In genomic region chr11:108620958-108621772, GRCh38 we compare ENCODE assay signal across 11 cellular contexts. TPM values are rescaled to one million over a fixed set of nuclear protein-coding genes. Genes with fewer than 3 reads are reported as not detected.
A peak's percentile ranks its signal among the peaks of the same experiment; 100 is the strongest.
DNase-seq lines count a peak whose midpoint lies in the region; ATAC-seq, FAIRE-seq and TF ChIP-seq lines count a peak whose summit lies in the region.
"Had no signal": no experiment of that assay in that cellular context is flagged by ENCODE, and none has a peak within 500 bp of the region (broad histone marks: within the 10 kb centered on the region; RNA-seq: fewer than 3 reads in every experiment).

No MANE protein-coding gene starts in this region.

- in situ Hi-C loops in astrocyte of the spinal cord (cut with HindIII; ENCODE audit: low sequenced_read_pairs) = no loop called here

- no peaks in the 10 kb centered on the region for H3K36me3 ChIP-seq in tibial artery
- no peaks in the 10 kb centered on the region for H3K36me3 ChIP-seq in stomach

- H3K4me3 Mint-ChIP-seq in immature natural killer cell = no peak overlapping the region

- no peaks in the 10 kb centered on the region for H3K9me3 ChIP-seq in tibial artery
- no peaks in the 10 kb centered on the region for H3K9me3 ChIP-seq in stomach

- no peaks in the 10 kb centered on the region for H3K27me3 ChIP-seq in tibial artery
- H3K27me3 ChIP-seq in stomach = no peaks in the 10 kb centered on the region

- TF ChIP-seq POLR2A in GM12891 (IDR thresholded peaks at IDR 0.05; ENCODE audit: low read depth, low read length) (peak; percentile 53; the same call in 1 of the 2 replicates), stomach (IDR thresholded peaks at IDR 0.05) (no peak)

- no peaks in the 10 kb centered on the region for H3K9me3 Mint-ChIP-seq in immature natural killer cell

- ATAC-seq in GM19468 (IDR thresholded peaks at IDR 0.05; ENCODE audit: extremely low read depth, unreplicated experiment) (peak; percentile 78), HG03135 (IDR thresholded peaks at IDR 0.05; ENCODE audit: unreplicated experiment) (peak; percentile 83)

- no peaks in the 10 kb centered on the region for H3K36me3 Mint-ChIP-seq in immature natural killer cell

- H3K27ac ChIP-seq in tibial artery (no peak overlapping the region), stomach (no peak overlapping the region)
- H3K27ac ChIP-seq: skin epidermis had no signal

- no peak for TF ChIP-seq EP300 in stomach (IDR thresholded peaks at IDR 0.05)

- DNase-seq in GM12891 (ENCODE audit: insufficient read length, low spot score) = no peak
- DNase-seq in astrocyte of the spinal cord (ENCODE audit: low read depth, low spot score) = peak; percentile 7
- DNase-seq in tibial artery = no peak
- no peak for DNase-seq in stomach
- DNase-seq in NCI-H526 (lab: John Stamatoyannopoulos, UW) = no peak
- DNase-seq in immature natural killer cell = no peak
- DNase-seq: activated effector memory CD4-positive, alpha-beta T cell treated with anti-CD3 and anti-CD28 coated beads, Interleukin-2, amount 50 U/mL, for 16 hours; hypothalamus had no signal

- FAIRE-seq in GM12891 (lab: Jason Lieb, UNC) = peak; percentile 93

- 74 to 88% (median 86%) methylated on average over 2 of the region's 2 CpGs for WGBS in stomach, 5 donors

- intact Hi-C loops in tibial artery (cut with DNase I; ENCODE audit: low total_unique reads) (no loop called here), stomach (cut with DNase I; ENCODE audit: low total_unique reads) (no loop called here)

- TF ChIP-seq CTCF in astrocyte of the spinal cord (IDR thresholded peaks at IDR 0.05; ENCODE audit: low read depth, low read length) (no peak), tibial artery (IDR thresholded peaks at IDR 0.05) (no peak), stomach (IDR thresholded peaks at IDR 0.05) (no peak)

- H3K4me1 ChIP-seq in tibial artery (no peaks in the 10 kb centered on the region), stomach (no peaks in the 10 kb centered on the region)

- H3K4me1 Mint-ChIP-seq in immature natural killer cell = no peaks in the 10 kb centered on the region

- H3K27me3 Mint-ChIP-seq in immature natural killer cell (ENCODE audit: low read depth in 3 of 3) = peaks cover 5 to 15% (median 8%) of the 10 kb centered on the region in 3 donors

- H3K4me3 ChIP-seq in astrocyte of the spinal cord (ENCODE audit: low read depth, low read length) (no peak overlapping the region), tibial artery (no peak overlapping the region), stomach (no peak overlapping the region)
- H3K4me3 ChIP-seq: skin epidermis had no signal

- no peak overlapping the region for H3K27ac Mint-ChIP-seq in immature natural killer cell

TF ChIP-seq in GM12891, 5 proteins besides CTCF, POLR2A, EP300 and RAD21:
- TF ChIP-seq SPI1 (IDR thresholded peaks at IDR 0.05; ENCODE audit: low read depth, low read length) = peak; percentile 39; the same call in 1 of the 2 replicates
- TF ChIP-seq POU2F2 (IDR thresholded peaks at IDR 0.05; ENCODE audit: low read depth, low read length) = no peak

RNA-seq across cellular contexts. Expression of gene EXPH5, which starts 27.6 kb away (rescaled TPM):
- 0.42 TPM for polyA plus RNA-seq in GM12891 (2012; ENCODE audit: low read depth, missing spikeins)
- total RNA-seq in stomach = 10 to 100 TPM; 11.6 to 23.7 (median 14.0) TPM
- 1 to 10 TPM in 1 of 3 donors, under 1 TPM in 2; 0.75 to 2.8 (median 0.92) TPM for polyA plus RNA-seq in stomach
- polyA plus RNA-seq in immature natural killer cell = 1 to 10 TPM; 1.0 to 2.6 (median 1.6) TPM

RNA-seq across cellular contexts. Expression of gene DDX10, which starts 43.7 kb away (rescaled TPM):
- polyA plus RNA-seq in GM12891 (2012; ENCODE audit: low read depth, missing spikeins) = 18.5 TPM
- total RNA-seq in stomach = 10 to 100 TPM; 11.6 to 22.6 (median 16.5) TPM
- polyA plus RNA-seq in stomach (10 to 100 TPM; 13.4 to 20.8 (median 18.8) TPM), immature natural killer cell (10 to 100 TPM; 11.8 to 17.2 (median 16.4) TPM)
